ENCODE assay signal across 1 cellular context in genomic region chr5:72195581-72195980, GRCh38.
TF ChIP-seq lines count a peak whose summit lies in the region.

No MANE protein-coding gene starts in this region.

TF ChIP-seq in GM12878, 131 proteins besides CTCF, POLR2A, EP300 and RAD21 (continued from another document):
- TF ChIP-seq, protein P1, sequence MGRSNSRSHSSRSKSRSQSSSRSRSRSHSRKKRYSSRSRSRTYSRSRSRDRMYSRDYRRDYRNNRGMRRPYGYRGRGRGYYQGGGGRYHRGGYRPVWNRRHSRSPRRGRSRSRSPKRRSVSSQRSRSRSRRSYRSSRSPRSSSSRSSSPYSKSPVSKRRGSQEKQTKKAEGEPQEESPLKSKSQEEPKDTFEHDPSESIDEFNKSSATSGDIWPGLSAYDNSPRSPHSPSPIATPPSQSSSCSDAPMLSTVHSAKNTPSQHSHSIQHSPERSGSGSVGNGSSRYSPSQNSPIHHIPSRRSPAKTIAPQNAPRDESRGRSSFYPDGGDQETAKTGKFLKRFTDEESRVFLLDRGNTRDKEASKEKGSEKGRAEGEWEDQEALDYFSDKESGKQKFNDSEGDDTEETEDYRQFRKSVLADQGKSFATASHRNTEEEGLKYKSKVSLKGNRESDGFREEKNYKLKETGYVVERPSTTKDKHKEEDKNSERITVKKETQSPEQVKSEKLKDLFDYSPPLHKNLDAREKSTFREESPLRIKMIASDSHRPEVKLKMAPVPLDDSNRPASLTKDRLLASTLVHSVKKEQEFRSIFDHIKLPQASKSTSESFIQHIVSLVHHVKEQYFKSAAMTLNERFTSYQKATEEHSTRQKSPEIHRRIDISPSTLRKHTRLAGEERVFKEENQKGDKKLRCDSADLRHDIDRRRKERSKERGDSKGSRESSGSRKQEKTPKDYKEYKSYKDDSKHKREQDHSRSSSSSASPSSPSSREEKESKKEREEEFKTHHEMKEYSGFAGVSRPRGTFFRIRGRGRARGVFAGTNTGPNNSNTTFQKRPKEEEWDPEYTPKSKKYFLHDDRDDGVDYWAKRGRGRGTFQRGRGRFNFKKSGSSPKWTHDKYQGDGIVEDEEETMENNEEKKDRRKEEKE (IDR thresholded peaks at IDR 0.05): no peak
